In genomic region chr12:39467432-39467870, GRCh38 we compare ENCODE assay signal across 8 cellular contexts. TPM values are rescaled to one million over a fixed set of nuclear protein-coding genes. Genes with fewer than 3 reads are reported as not detected.
A peak's percentile ranks its signal among the peaks of the same experiment; 100 is the strongest.
DNase-seq lines count a peak whose midpoint lies in the region; ATAC-seq and TF ChIP-seq lines count a peak whose summit lies in the region.

No MANE protein-coding gene starts in this region.

- no peak overlapping the region for H3K14ac ChIP-seq in mesenchymal stem cell (ENCODE audit: low read length in 2 of 2)

- H2AFZ ChIP-seq in mesenchymal stem cell (ENCODE audit: low read depth, low read length), result no peak overlapping the region

- H3K27me3 Mint-ChIP-seq in nephron progenitor cell (ENCODE audit: low read depth, poor library complexity), result no peaks in the 10 kb centered on the region

- no peak overlapping the region for H3K9ac ChIP-seq in mesenchymal stem cell (ENCODE audit: low read length)

- ATAC-seq in GM18867 (IDR thresholded peaks at IDR 0.05; ENCODE audit: unreplicated experiment), result peak; percentile 87
- peak; percentile 79 for ATAC-seq in GM21723 (IDR thresholded peaks at IDR 0.05; ENCODE audit: unreplicated experiment)

- H3K4me3 ChIP-seq in mesenchymal stem cell (ENCODE audit: insufficient read depth in 1 of 2, low read depth in 1 of 2, low read length in 2 of 2), result no peak overlapping the region

- H4K8ac ChIP-seq in mesenchymal stem cell (ENCODE audit: low read length), result no peak overlapping the region

- no peaks in the 10 kb centered on the region for H3K36me3 Mint-ChIP-seq in nephron progenitor cell (ENCODE audit: low read depth)

- H3K4ac ChIP-seq in mesenchymal stem cell (ENCODE audit: low read depth in 1 of 2, low read length in 2 of 2), result no peak overlapping the region

- H3K9me3 ChIP-seq in mesenchymal stem cell (ENCODE audit: control insufficient read depth, low read length), result no peaks in the 10 kb centered on the region

- H3K27me3 ChIP-seq in mesenchymal stem cell (ENCODE audit: control insufficient read depth in 1 of 2, insufficient read depth in 1 of 2, low read length in 2 of 2), result no peaks in the 10 kb centered on the region

- no peak overlapping the region for H3K18ac ChIP-seq in mesenchymal stem cell (ENCODE audit: low read depth in 1 of 2, low read length in 2 of 2)

- no peak overlapping the region for H3K27ac ChIP-seq in mesenchymal stem cell (ENCODE audit: low read length, poor library complexity, severe bottlenecking)

- no peaks in the 10 kb centered on the region for H3K4me1 ChIP-seq in mesenchymal stem cell (ENCODE audit: control insufficient read depth, insufficient read depth, low read depth, low read length)

- no peak overlapping the region for H3K4me2 ChIP-seq in mesenchymal stem cell (ENCODE audit: low read length, poor library complexity, severe bottlenecking)

- H3K27ac Mint-ChIP-seq in nephron progenitor cell, result no peak overlapping the region

- no peak overlapping the region for H3K4me3 Mint-ChIP-seq in nephron progenitor cell

- peaks cover 23% of the 10 kb centered on the region for H3K9me3 Mint-ChIP-seq in nephron progenitor cell

- no peak overlapping the region for H4K91ac ChIP-seq in mesenchymal stem cell (ENCODE audit: low read length)

- TF ChIP-seq CTCF in nephron progenitor cell (IDR thresholded peaks at IDR 0.05), result no peak

- no peaks in the 10 kb centered on the region for H3K36me3 ChIP-seq in mesenchymal stem cell (ENCODE audit: control insufficient read depth in 1 of 2, insufficient read depth in 2 of 2, low read depth in 1 of 2, low read length in 2 of 2)

- no peak overlapping the region for H2BK12ac ChIP-seq in mesenchymal stem cell (ENCODE audit: low read length in 2 of 2)

- DNase-seq in LHCN-M2 (ENCODE audit: low read depth), result peak; percentile 3
- peak; percentile 36 for DNase-seq in mesenchymal stem cell
- DNase-seq in nephron progenitor cell, result no peak
- no peak for DNase-seq in hepatic stellate cell (ENCODE audit: low spot score)
- no peak for DNase-seq in T1000 (lab: John Stamatoyannopoulos, UW)
- no peak for DNase-seq in stimulated activated CD4-positive, alpha-beta T cell treated with anti-CD3 and anti-CD28 coated beads, Interleukin-2, amount 100 ng/mL, for 24 hours

- no peaks in the 10 kb centered on the region for H3K4me1 Mint-ChIP-seq in nephron progenitor cell

- no peak overlapping the region for H2BK15ac ChIP-seq in mesenchymal stem cell (ENCODE audit: low read depth, poor library complexity, severe bottlenecking)

- no peak overlapping the region for H2BK5ac ChIP-seq in mesenchymal stem cell (ENCODE audit: low read depth, low read length, poor library complexity, severe bottlenecking)

- no peaks in the 10 kb centered on the region for H3K79me1 ChIP-seq in mesenchymal stem cell (replicated peaks; ENCODE audit: low read length, poor library complexity, severe bottlenecking)

- no peak overlapping the region for H2AK5ac ChIP-seq in mesenchymal stem cell (ENCODE audit: low read length, severe bottlenecking)

- H3K23ac ChIP-seq in mesenchymal stem cell (ENCODE audit: low read length in 2 of 2), result no peak overlapping the region

- no peak overlapping the region for H2BK120ac ChIP-seq in mesenchymal stem cell (ENCODE audit: low read depth, low read length)

RNA-seq across cellular contexts. Expression of gene KIF21A, which starts 24.5 kb away (rescaled TPM):
- 2.7 and 2.8 TPM in 2 replicates for total RNA-seq in LHCN-M2 (2014; rRNA removed)
- polyA plus RNA-seq in LHCN-M2 (2012), result 0.92 TPM
- 2.9 TPM for polyA plus RNA-seq in mesenchymal stem cell (2013, experiment 1 of 2)
- 2.8 TPM for polyA plus RNA-seq in mesenchymal stem cell (2013, experiment 2 of 2)

Comparison
In these comparisons a context has a peak if more than half of its experiments do, and no peak if none do; other contexts are left out.
1. DNase-seq: peak in LHCN-M2 (single experiment) and mesenchymal stem cell (single experiment); none in nephron progenitor cell (single experiment), hepatic stellate cell (single experiment), T1000 (single experiment) and stimulated activated CD4-positive, alpha-beta T cell treated with anti-CD3 and anti-CD28 coated beads, Interleukin-2, amount 100 ng/mL, for 24 hours (0 of 2).